ENCODE assay signal across 8 cellular contexts in the genomic region with DNA sequence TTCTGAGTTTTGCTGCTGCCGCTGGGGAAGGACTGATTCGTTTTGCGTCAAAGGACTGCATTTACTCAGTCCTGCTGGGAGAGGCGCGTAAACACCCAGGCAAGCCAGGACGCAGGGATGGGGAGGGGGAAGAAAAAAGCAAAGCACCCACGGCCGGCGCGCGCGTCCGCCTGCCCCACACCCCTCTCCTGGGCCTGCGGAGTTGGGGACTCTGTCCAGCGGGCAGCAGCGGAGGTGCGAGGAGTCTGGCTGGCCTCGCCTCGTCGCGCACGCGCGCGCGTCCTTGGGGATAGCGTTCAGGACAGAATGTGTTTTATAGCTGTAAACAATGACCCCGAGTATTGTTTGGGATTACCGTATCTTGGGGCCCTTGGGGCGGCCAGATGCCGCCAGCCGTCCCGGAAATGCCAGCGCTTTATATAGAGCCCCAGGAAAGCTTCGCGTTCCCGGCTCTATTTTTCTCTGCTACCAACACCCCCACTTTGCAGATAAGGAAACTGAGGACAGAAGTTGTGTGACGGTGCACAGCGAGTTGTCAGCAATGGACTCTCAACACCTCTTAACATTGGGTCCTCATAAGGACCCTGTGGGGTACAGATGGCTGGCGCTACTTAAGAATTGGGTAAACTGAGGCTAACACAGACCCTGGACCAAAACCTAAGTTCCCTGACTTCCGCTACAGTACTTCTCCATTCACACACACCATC. TPM values are rescaled to one million over a fixed set of nuclear protein-coding genes. Genes with fewer than 3 reads are reported as not detected.
DNase-seq lines count a peak whose midpoint lies in the region; ATAC-seq and TF ChIP-seq lines count a peak whose summit lies in the region.

No MANE protein-coding gene starts in this region.

- peaks cover 7% of the 10 kb centered on the region for H3K36me3 Mint-ChIP-seq in chondrocyte (ENCODE audit: low read depth)
- H3K36me3 Mint-ChIP-seq in stimulated activated effector memory CD8-positive, alpha-beta T cell treated with anti-CD3 and anti-CD28 coated beads, Interleukin-12 subunit alpha, Interleukin-12 subunit beta, amount 100 ng/mL, for 72 hours = no peaks in the 10 kb centered on the region

- H3K4me3 ChIP-seq in NT2/D1 (ENCODE audit: insufficient read length, low read depth) = peak overlapping the region; percentile 58

- peaks cover 8% of the 10 kb centered on the region for H3K36me3 ChIP-seq in NT2/D1 (ENCODE audit: insufficient read depth, insufficient read length, low read length)

- no peaks in the 10 kb centered on the region for H3K27me3 Mint-ChIP-seq in chondrocyte (ENCODE audit: low read depth)

- no peaks in the 10 kb centered on the region for H3K9me3 Mint-ChIP-seq in chondrocyte (ENCODE audit: low read depth)
- no peaks in the 10 kb centered on the region for H3K9me3 Mint-ChIP-seq in stimulated activated effector memory CD8-positive, alpha-beta T cell treated with anti-CD3 and anti-CD28 coated beads, Interleukin-12 subunit alpha, Interleukin-12 subunit beta, amount 100 ng/mL, for 72 hours

- intact Hi-C loops in left colon (cut with DNase I, micrococcal nuclease) = no loop called here

- no peak for TF ChIP-seq CTCF in chondrocyte (IDR thresholded peaks at IDR 0.05)

- H3K4me1 Mint-ChIP-seq in chondrocyte (ENCODE audit: low read depth) = peaks cover 39% of the 10 kb centered on the region
- peaks cover 34% of the 10 kb centered on the region for H3K4me1 Mint-ChIP-seq in stimulated activated effector memory CD8-positive, alpha-beta T cell treated with anti-CD3 and anti-CD28 coated beads, Interleukin-12 subunit alpha, Interleukin-12 subunit beta, amount 100 ng/mL, for 72 hours

- peaks cover 13% of the 10 kb centered on the region for H3K4me1 ChIP-seq in NT2/D1 (ENCODE audit: insufficient read depth, insufficient read length)

- peak overlapping the region; percentile 85 for H3K9ac ChIP-seq in NT2/D1 (ENCODE audit: insufficient read length, low read depth)

- H3K27me3 ChIP-seq in NT2/D1 (ENCODE audit: insufficient read depth, insufficient read length) = peaks cover 32% of the 10 kb centered on the region

- peak; percentile 59 for DNase-seq in A172 (ENCODE audit: low spot score)
- DNase-seq in Daoy (ENCODE audit: low read depth) = peak; percentile 77
- no peak for DNase-seq in NT2/D1 (ENCODE audit: low read depth, low spot score)
- no peak for DNase-seq in chondrocyte (ENCODE audit: low spot score)
- peak; percentile 80 to 86 for DNase-seq in left colon
- no peak for DNase-seq in stimulated activated effector memory CD8-positive, alpha-beta T cell treated with anti-CD3 and anti-CD28 coated beads, Interleukin-12 subunit alpha, Interleukin-12 subunit beta, amount 100 ng/mL, for 72 hours (ENCODE audit: low spot score in 2 of 2)
- no peak for DNase-seq in GF-D8 (lab: John Stamatoyannopoulos, UW)

- H3K4me3 Mint-ChIP-seq in chondrocyte (ENCODE audit: unreplicated experiment) = peak overlapping the region; percentile 77
- H3K4me3 Mint-ChIP-seq in stimulated activated effector memory CD8-positive, alpha-beta T cell treated with anti-CD3 and anti-CD28 coated beads, Interleukin-12 subunit alpha, Interleukin-12 subunit beta, amount 100 ng/mL, for 72 hours = no peak overlapping the region

- peak overlapping the region; percentile 96 for H3K27ac Mint-ChIP-seq in chondrocyte (ENCODE audit: unreplicated experiment)
- no peak overlapping the region for H3K27ac Mint-ChIP-seq in stimulated activated effector memory CD8-positive, alpha-beta T cell treated with anti-CD3 and anti-CD28 coated beads, Interleukin-12 subunit alpha, Interleukin-12 subunit beta, amount 100 ng/mL, for 72 hours

- ATAC-seq in left colon (peak; percentile 25), GM21367 (IDR thresholded peaks at IDR 0.05; ENCODE audit: unreplicated experiment) (no peak)
- peak; percentile 14 for ATAC-seq in stimulated activated effector memory CD8-positive, alpha-beta T cell treated with anti-CD3 and anti-CD28 coated beads, Interleukin-12 subunit alpha, Interleukin-12 subunit beta, amount 100 ng/mL, for 72 hours

- H3K9me3 ChIP-seq in NT2/D1 (ENCODE audit: insufficient read depth, low read length) = no peaks in the 10 kb centered on the region

RNA-seq across cellular contexts. Expression of a gene that starts 1.6 kb away (rescaled TPM):
- total RNA-seq in A172 (2014; rRNA removed; shearing (Covaris generic)) = 36.1 and 39.7 TPM in 2 replicates
- 56.0 and 62.1 TPM in 2 replicates for total RNA-seq in Daoy (2014; rRNA removed; shearing (Covaris generic))
- total RNA-seq in chondrocyte = 93.0 to 163 TPM (median 156 TPM) in 3 replicates
- total RNA-seq in left colon = 100 to 1,000 TPM; 142 to 197 TPM

Comparison
In these comparisons a context has a peak if more than half of its experiments do, and no peak if none do; other contexts are left out.
1. DNase-seq: peak in A172 (single experiment), Daoy (single experiment) and left colon (2 of 2); none in NT2/D1 (single experiment), chondrocyte (single experiment), stimulated activated effector memory CD8-positive, alpha-beta T cell treated with anti-CD3 and anti-CD28 coated beads, Interleukin-12 subunit alpha, Interleukin-12 subunit beta, amount 100 ng/mL, for 72 hours (0 of 2) and GF-D8 (single experiment).